20 cellular contexts compared by ENCODE assay signal in genomic region chr13:113915786-113916329, GRCh38. TPM values are rescaled to one million over a fixed set of nuclear protein-coding genes. Genes with fewer than 3 reads are reported as not detected.
DNase-seq lines count a peak whose midpoint lies in the region; ATAC-seq and TF ChIP-seq lines count a peak whose summit lies in the region.
"Had no signal": no experiment of that assay in that cellular context is flagged by ENCODE, and none has a peak within 500 bp of the region (broad histone marks: within the 10 kb centered on the region; RNA-seq: fewer than 3 reads in every experiment).

No MANE protein-coding gene starts in this region.

- CTCF ChIA-PET in PC-3 (lab: Charles Lee): no interaction called here

- no peaks in the 10 kb centered on the region for H4K20me1 ChIP-seq in PC-3 (ENCODE audit: low read length)

- H3K27ac ChIP-seq in HL-60 (replicated peaks): peak overlapping the region; percentile 44
- H3K27ac ChIP-seq in colonic mucosa: no peak overlapping the region
- H3K27ac ChIP-seq in neutrophil: peak overlapping the region; percentile 41
- H3K27ac ChIP-seq in PC-3 (ENCODE audit: low read length): no peak overlapping the region
- H3K27ac ChIP-seq in effector memory CD4-positive, alpha-beta T cell (ENCODE audit: insufficient read depth, low read length, poor library complexity, severe bottlenecking): no peak overlapping the region
- H3K27ac ChIP-seq: brain microvascular endothelial cell, tibial nerve had no signal

- no peak for ATAC-seq in PC-3
- ATAC-seq: activated CD4-positive, alpha-beta T cell treated with anti-CD3 and anti-CD28 coated beads for 36 hours; left ventricle myocardium superior; stimulated activated naive CD8-positive, alpha-beta T cell treated with anti-CD3 and anti-CD28 coated beads, Interleukin-15, Interleukin-2, amounts not matched to agents 100 U/mL and 50 U/mL, for 24 hours had no signal

- no peaks in the 10 kb centered on the region for H3K4me1 ChIP-seq in colonic mucosa
- no peaks in the 10 kb centered on the region for H3K4me1 ChIP-seq in neutrophil (ENCODE audit: control insufficient read depth in 1 of 2, insufficient read depth in 1 of 2, low read depth in 1 of 2, low read length in 1 of 2)
- peaks cover 12% of the 10 kb centered on the region for H3K4me1 ChIP-seq in PC-3 (ENCODE audit: insufficient read depth, low read length)
- H3K4me1 ChIP-seq in effector memory CD4-positive, alpha-beta T cell (ENCODE audit: control insufficient read depth, insufficient read depth, low read length, poor library complexity, severe bottlenecking): no peaks in the 10 kb centered on the region
- H3K4me1 ChIP-seq: HAP-1, tibial nerve had no signal

- no TSS peak for BruUV-seq in PC-3 (replicated peaks; lab: Mats Ljungman, UMichigan)

- H3K4me3 ChIP-seq in HL-60 (replicated peaks; ENCODE audit: insufficient read depth, low read length): no peak overlapping the region
- no peak overlapping the region for H3K4me3 ChIP-seq in colonic mucosa
- no peak overlapping the region for H3K4me3 ChIP-seq in neutrophil (ENCODE audit: low read depth in 1 of 2, low read length in 1 of 2)
- H3K4me3 ChIP-seq in PC-3 (ENCODE audit: low read length): no peak overlapping the region
- no peak overlapping the region for H3K4me3 ChIP-seq in effector memory CD4-positive, alpha-beta T cell (ENCODE audit: insufficient read depth, low read depth, low read length, poor library complexity, severe bottlenecking)
- H3K4me3 ChIP-seq: HAP-1, tibial nerve had no signal

- no peak overlapping the region for H3K4me2 ChIP-seq in PC-3 (ENCODE audit: low read length)

- H3K36me3 ChIP-seq in colonic mucosa (no peaks in the 10 kb centered on the region), neutrophil (no peaks in the 10 kb centered on the region), PC-3 (ENCODE audit: low read depth, low read length) (no peaks in the 10 kb centered on the region)
- H3K36me3 ChIP-seq in effector memory CD4-positive, alpha-beta T cell (ENCODE audit: control insufficient read depth, insufficient read depth, low read length): no peaks in the 10 kb centered on the region
- H3K36me3 ChIP-seq: brain microvascular endothelial cell, HAP-1, tibial nerve had no signal

- DNase-seq in D341Med (ENCODE audit: low spot score) (peak; percentile 1), HL-60 (ENCODE audit: low read depth in 1 of 2, low spot score in 1 of 2) (no peak), colonic mucosa (peak; percentile 13), PC-3 (no peak), cerebellar cortex (ENCODE audit: low spot score) (no peak)
- DNase-seq in stimulated activated CD4-positive, alpha-beta T cell treated with anti-CD3 and anti-CD28 coated beads, Interleukin-4, amount 100 ng/mL, for 1 hour: no peak
- no peak for DNase-seq in effector memory CD4-positive, alpha-beta T cell
- DNase-seq: activated CD4-positive, alpha-beta T cell treated with anti-CD3 and anti-CD28 coated beads for 36 hours; brain microvascular endothelial cell; CD4-positive, CD25-positive, alpha-beta regulatory T cell; cortex of kidney; left ventricle myocardium superior; midbrain; NCI-H2029; NCI-H748 treated with DMSO at 0.1 percent for 48 hours; stimulated activated CD4-positive, alpha-beta T cell treated with anti-CD3 and anti-CD28 coated beads, Interleukin-2, amount 100 ng/mL, for 48 hours; stimulated activated naive CD8-positive, alpha-beta T cell treated with anti-CD3 and anti-CD28 coated beads, Interleukin-15, Interleukin-2, amounts not matched to agents 100 U/mL and 50 U/mL, for 24 hours had no signal

- peaks cover 4% of the 10 kb centered on the region for H3F3A ChIP-seq in PC-3 (ENCODE audit: low read length, unreplicated experiment)

- POLR2A ChIA-PET in PC-3 (lab: Charles Lee; ENCODE audit: unreplicated experiment): no interaction called here

- no peak for TF ChIP-seq CTCF in HL-60 (IDR thresholded peaks at IDR 0.05; ENCODE audit: insufficient read depth, low read length)
- no peak for TF ChIP-seq CTCF in colonic mucosa (IDR thresholded peaks at IDR 0.05)
- TF ChIP-seq CTCF in neutrophil (IDR thresholded peaks at IDR 0.05): no peak
- TF ChIP-seq CTCF in PC-3 (conservative IDR thresholded peaks at IDR 0.05; ENCODE audit: low read depth, low read length): no peak

- H3K79me2 ChIP-seq in PC-3 (ENCODE audit: low read length): no peaks in the 10 kb centered on the region

- H3K27me3 ChIP-seq in HL-60 (ENCODE audit: insufficient read depth, poor library complexity, severe bottlenecking): no peaks in the 10 kb centered on the region
- no peaks in the 10 kb centered on the region for H3K27me3 ChIP-seq in colonic mucosa
- H3K27me3 ChIP-seq in neutrophil: peaks cover 7% of the 10 kb centered on the region
- H3K27me3 ChIP-seq in PC-3 (ENCODE audit: low read length): no peaks in the 10 kb centered on the region
- no peaks in the 10 kb centered on the region for H3K27me3 ChIP-seq in effector memory CD4-positive, alpha-beta T cell (replicated peaks; ENCODE audit: control insufficient read depth, insufficient read depth, low read length, poor library complexity, severe bottlenecking)

- no peaks in the 10 kb centered on the region for H3K9me3 ChIP-seq in colonic mucosa
- H3K9me3 ChIP-seq in neutrophil: peaks cover 8% of the 10 kb centered on the region
- no peaks in the 10 kb centered on the region for H3K9me3 ChIP-seq in PC-3 (ENCODE audit: low read length)
- H3K9me3 ChIP-seq in effector memory CD4-positive, alpha-beta T cell (ENCODE audit: control insufficient read depth, low read length): no peaks in the 10 kb centered on the region
- H3K9me3 ChIP-seq: HAP-1 had no signal

- intact Hi-C loops in colonic mucosa (cut with DNase I): no loop called here
- intact Hi-C loops in PC-3 (cut with micrococcal nuclease): no loop called here

- H2AFZ ChIP-seq in PC-3 (ENCODE audit: low read length): no peak overlapping the region

- H3K9ac ChIP-seq in colonic mucosa (ENCODE audit: low read depth in 2 of 2, low read length in 2 of 2) (no peak overlapping the region), PC-3 (ENCODE audit: low read length) (no peak overlapping the region)

- H3K9me2 ChIP-seq in PC-3 (replicated peaks; ENCODE audit: low read length): no peaks in the 10 kb centered on the region

RNA-seq across cellular contexts. Expression of gene GAS6, which starts 52.0 kb away (rescaled TPM):
- total RNA-seq in colonic mucosa (100 to 1,000 TPM; 118 to 121 TPM), PC-3 (2014; rRNA removed) (20.9 and 33.7 TPM in 2 replicates)

RNA-seq across cellular contexts. Expression of gene C13orf46, which starts 58.0 kb away (rescaled TPM):
- under 1 TPM; 0.24 to 0.44 TPM for total RNA-seq in colonic mucosa
- 0.07 and 0.23 TPM in 2 replicates for total RNA-seq in PC-3 (2014; rRNA removed)

Comparison
In these comparisons a context has a peak if more than half of its experiments do, and no peak if none do; other contexts are left out.
1. DNase-seq: peak in D341Med (single experiment) and colonic mucosa (single experiment); none in HL-60 (0 of 2), stimulated activated CD4-positive, alpha-beta T cell treated with anti-CD3 and anti-CD28 coated beads, Interleukin-4, amount 100 ng/mL, for 1 hour (single experiment), PC-3 (single experiment), cerebellar cortex (single experiment) and effector memory CD4-positive, alpha-beta T cell (0 of 3).
2. H3K27ac ChIP-seq: peak in HL-60 (single experiment) and neutrophil (single experiment); none in colonic mucosa (single experiment), PC-3 (single experiment) and effector memory CD4-positive, alpha-beta T cell (single experiment).